In the genomic region with DNA sequence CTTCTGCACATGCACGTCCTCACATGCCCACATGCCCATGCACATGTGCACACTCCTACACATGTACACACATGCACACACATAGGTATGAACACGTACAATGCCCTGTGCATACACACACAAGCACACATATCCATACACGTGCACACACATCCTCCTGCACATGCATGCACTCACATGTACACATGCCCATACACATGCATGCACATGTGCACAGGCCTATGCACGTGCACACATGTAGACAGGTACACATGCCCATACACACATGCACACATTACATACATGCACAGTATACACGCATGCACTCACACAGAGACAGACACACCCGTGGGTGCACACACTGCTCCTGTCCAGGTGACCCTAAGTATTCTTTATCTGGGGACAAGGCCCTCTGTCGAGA, we compare ENCODE assay signal across 18 cellular contexts. TPM values are rescaled to one million over a fixed set of nuclear protein-coding genes. Genes with fewer than 3 reads are reported as not detected.
A peak's percentile ranks its signal among the peaks of the same experiment; 100 is the strongest.
DNase-seq lines count a peak whose midpoint lies in the region; ATAC-seq and TF ChIP-seq lines count a peak whose summit lies in the region.
"Had no signal": no experiment of that assay in that cellular context is flagged by ENCODE, and none has a peak within 500 bp of the region (broad histone marks: within the 10 kb centered on the region; RNA-seq: fewer than 3 reads in every experiment).

No MANE protein-coding gene starts in this region.

- DNase-seq in activated CD4-positive, alpha-beta memory T cell treated with anti-CD3 and anti-CD28 coated beads for 36 hours = peak; percentile 3
- no peak for DNase-seq in activated CD4-positive, alpha-beta memory T cell treated with anti-CD3 and anti-CD28 coated beads, Interleukin-2, amount 10 ng/mL, durations not matched to agents 7 days and 5 days
- peak; percentile 2 for DNase-seq in astrocyte of the hippocampus (ENCODE audit: low read depth, low spot score)
- DNase-seq in iPS-NIHi11 (ENCODE audit: low spot score) = peak; percentile 0
- peak; percentile 7 for DNase-seq in progenitor cell of endocrine pancreas (ENCODE audit: low spot score, unreplicated experiment)
- DNase-seq in NCI-H510A (lab: John Stamatoyannopoulos, UW) = no peak
- no peak for DNase-seq in stimulated activated naive CD4-positive, alpha-beta T cell (lab: John Stamatoyannopoulos, UW)
- DNase-seq: activated CD4-positive, alpha-beta T cell treated with anti-CD3 and anti-CD28 coated beads for 4 hours; activated gamma-delta T cell; DMS153; effector CD4-positive, alpha-beta T cell; MV-4-11; NCI-H510A treated with DMSO at 0.1 percent for 48 hours; stimulated activated CD4-positive, alpha-beta T cell treated with anti-CD3 and anti-CD28 coated beads, Interleukin-1b, Interleukin-23, amount 100 ng/mL, for 48 hours had no signal

- CTCF ChIA-PET in activated CD4-positive, alpha-beta memory T cell treated with anti-CD3 and anti-CD28 coated beads for 36 hours (lab: Charles Lee) = no interaction called here
- CTCF ChIA-PET in activated CD4-positive, alpha-beta memory T cell treated with anti-CD3 and anti-CD28 coated beads, Interleukin-2, amount 10 ng/mL, durations not matched to agents 7 days and 5 days (lab: Charles Lee) = no interaction called here

- POLR2A ChIA-PET in activated CD4-positive, alpha-beta memory T cell treated with anti-CD3 and anti-CD28 coated beads for 36 hours (lab: Charles Lee) = no interaction called here
- POLR2A ChIA-PET in activated CD4-positive, alpha-beta memory T cell treated with anti-CD3 and anti-CD28 coated beads, Interleukin-2, amount 10 ng/mL, durations not matched to agents 7 days and 5 days (lab: Charles Lee) = no interaction called here

- H3K36me3 Mint-ChIP-seq in activated CD4-positive, alpha-beta memory T cell treated with anti-CD3 and anti-CD28 coated beads for 36 hours = peaks cover 11% of the 10 kb centered on the region
- H3K36me3 Mint-ChIP-seq in activated CD4-positive, alpha-beta memory T cell treated with anti-CD3 and anti-CD28 coated beads, Interleukin-2, amount 10 ng/mL, durations not matched to agents 7 days and 5 days (ENCODE audit: low read depth) = peaks cover 8% of the 10 kb centered on the region
- peaks cover 1% of the 10 kb centered on the region for H3K36me3 Mint-ChIP-seq in progenitor cell of endocrine pancreas (ENCODE audit: insufficient read depth)

- no peaks in the 10 kb centered on the region for H3K27me3 Mint-ChIP-seq in activated CD4-positive, alpha-beta memory T cell treated with anti-CD3 and anti-CD28 coated beads for 36 hours
- no peaks in the 10 kb centered on the region for H3K27me3 Mint-ChIP-seq in activated CD4-positive, alpha-beta memory T cell treated with anti-CD3 and anti-CD28 coated beads, Interleukin-2, amount 10 ng/mL, durations not matched to agents 7 days and 5 days
- H3K27me3 Mint-ChIP-seq in progenitor cell of endocrine pancreas = no peaks in the 10 kb centered on the region

- H3K9me3 Mint-ChIP-seq in activated CD4-positive, alpha-beta memory T cell treated with anti-CD3 and anti-CD28 coated beads for 36 hours = peaks cover 18% of the 10 kb centered on the region
- peaks cover 14% of the 10 kb centered on the region for H3K9me3 Mint-ChIP-seq in activated CD4-positive, alpha-beta memory T cell treated with anti-CD3 and anti-CD28 coated beads, Interleukin-2, amount 10 ng/mL, durations not matched to agents 7 days and 5 days
- peaks cover 12% of the 10 kb centered on the region for H3K9me3 Mint-ChIP-seq in progenitor cell of endocrine pancreas (ENCODE audit: low read depth)

- no peak overlapping the region for H3K4me3 Mint-ChIP-seq in activated CD4-positive, alpha-beta memory T cell treated with anti-CD3 and anti-CD28 coated beads for 36 hours
- no peak overlapping the region for H3K4me3 Mint-ChIP-seq in activated CD4-positive, alpha-beta memory T cell treated with anti-CD3 and anti-CD28 coated beads, Interleukin-2, amount 10 ng/mL, durations not matched to agents 7 days and 5 days
- H3K4me3 Mint-ChIP-seq in progenitor cell of endocrine pancreas (ENCODE audit: low read depth) = no peak overlapping the region
- H3K4me3 Mint-ChIP-seq: CD8-positive, alpha-beta T cell had no signal

- ATAC-seq in GM21360 (IDR thresholded peaks at IDR 0.05; ENCODE audit: unreplicated experiment) = no peak
- ATAC-seq: body of pancreas; CD8-positive, alpha-beta T cell; Panc1 had no signal

- no peak overlapping the region for H3K27ac Mint-ChIP-seq in activated CD4-positive, alpha-beta memory T cell treated with anti-CD3 and anti-CD28 coated beads for 36 hours
- no peak overlapping the region for H3K27ac Mint-ChIP-seq in activated CD4-positive, alpha-beta memory T cell treated with anti-CD3 and anti-CD28 coated beads, Interleukin-2, amount 10 ng/mL, durations not matched to agents 7 days and 5 days
- H3K27ac Mint-ChIP-seq in progenitor cell of endocrine pancreas = peak overlapping the region; percentile 73
- H3K27ac Mint-ChIP-seq: CD8-positive, alpha-beta T cell had no signal

- intact Hi-C loops in activated CD4-positive, alpha-beta memory T cell treated with anti-CD3 and anti-CD28 coated beads for 36 hours (cut with micrococcal nuclease) = no loop called here

- no peaks in the 10 kb centered on the region for H3K4me1 Mint-ChIP-seq in activated CD4-positive, alpha-beta memory T cell treated with anti-CD3 and anti-CD28 coated beads for 36 hours (ENCODE audit: low read depth)
- no peaks in the 10 kb centered on the region for H3K4me1 Mint-ChIP-seq in activated CD4-positive, alpha-beta memory T cell treated with anti-CD3 and anti-CD28 coated beads, Interleukin-2, amount 10 ng/mL, durations not matched to agents 7 days and 5 days
- H3K4me1 Mint-ChIP-seq in progenitor cell of endocrine pancreas (ENCODE audit: low read depth) = peaks cover 2% of the 10 kb centered on the region

- no peak for TF ChIP-seq CTCF in progenitor cell of endocrine pancreas (IDR thresholded peaks at IDR 0.05; ENCODE audit: unreplicated experiment)

RNA-seq across cellular contexts. Expression of gene GPC1, which starts 34.3 kb away (rescaled TPM):
- total RNA-seq in activated CD4-positive, alpha-beta memory T cell treated with anti-CD3 and anti-CD28 coated beads for 36 hours = 1 to 10 TPM; 4.7 to 4.9 TPM
- 1 to 10 TPM; 5.8 to 7.9 TPM for total RNA-seq in activated CD4-positive, alpha-beta memory T cell treated with anti-CD3 and anti-CD28 coated beads, Interleukin-2, amount 10 ng/mL, durations not matched to agents 7 days and 5 days
- 88.5 and 91.4 TPM in 2 replicates for total RNA-seq in progenitor cell of endocrine pancreas

Comparison
In these comparisons a context has a peak if more than half of its experiments do, and no peak if none do; other contexts are left out.
1. DNase-seq: peak in activated CD4-positive, alpha-beta memory T cell treated with anti-CD3 and anti-CD28 coated beads for 36 hours (single experiment), astrocyte of the hippocampus (single experiment), iPS-NIHi11 (single experiment) and progenitor cell of endocrine pancreas (single experiment); none in activated CD4-positive, alpha-beta memory T cell treated with anti-CD3 and anti-CD28 coated beads, Interleukin-2, amount 10 ng/mL, durations not matched to agents 7 days and 5 days (single experiment), NCI-H510A (single experiment) and stimulated activated naive CD4-positive, alpha-beta T cell (0 of 6).
2. RNA of gene GPC1, which starts 34.3 kb away (total RNA-seq): 88.5 to 91.4 TPM in progenitor cell of endocrine pancreas; 5.8 to 7.9 TPM in activated CD4-positive, alpha-beta memory T cell treated with anti-CD3 and anti-CD28 coated beads, Interleukin-2, amount 10 ng/mL, durations not matched to agents 7 days and 5 days and 4.7 to 4.9 TPM in activated CD4-positive, alpha-beta memory T cell treated with anti-CD3 and anti-CD28 coated beads for 36 hours; every median in the first group is over 10 times any median in the second.